9 cellular contexts compared by ENCODE assay signal in the genomic region with DNA sequence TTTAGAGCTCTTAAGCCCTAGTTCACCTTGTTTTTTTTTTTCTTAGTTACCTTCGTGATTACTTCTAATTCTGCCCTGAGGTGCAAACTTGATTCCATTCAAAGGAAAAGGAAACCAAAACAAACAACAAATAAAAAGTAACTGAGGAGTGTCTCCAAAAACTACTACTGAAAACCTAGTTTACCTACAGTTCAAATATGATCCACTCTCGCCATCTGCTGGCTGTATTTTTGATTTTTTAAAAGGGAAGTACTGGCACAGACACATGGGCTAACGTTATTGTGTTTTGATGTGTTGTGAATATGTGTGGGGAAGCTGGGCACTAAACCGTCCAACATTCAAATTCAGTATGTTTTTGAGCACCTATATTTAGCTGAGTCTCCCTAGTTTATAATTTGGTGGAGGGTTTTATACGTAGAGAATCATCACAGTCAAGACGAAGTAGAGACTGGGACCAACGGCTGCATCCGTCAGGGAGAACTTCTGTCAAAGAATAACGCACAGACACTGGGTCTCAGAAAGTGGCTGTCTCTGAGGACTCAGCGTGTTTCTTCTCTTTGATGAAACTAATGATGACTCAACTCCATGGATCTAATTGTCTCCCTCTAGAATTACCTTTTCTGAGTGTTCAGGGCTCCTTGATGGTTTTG.
DNase-seq lines count a peak whose midpoint lies in the region; ATAC-seq, FAIRE-seq and TF ChIP-seq lines count a peak whose summit lies in the region.
"Had no signal": no experiment of that assay in that cellular context is flagged by ENCODE, and none has a peak within 500 bp of the region (broad histone marks: within the 10 kb centered on the region; RNA-seq: fewer than 3 reads in every experiment).

No MANE protein-coding gene starts in this region.

- H4K20me1 ChIP-seq in HCT116 (ENCODE audit: insufficient read depth) = no peaks in the 10 kb centered on the region

- H3K4me3 ChIP-seq in HCT116 (replicated peaks in 1 of 2; ENCODE audit: low read depth in 1 of 2, low read length in 2 of 2) = 0 out of 4 replicates have a peak overlapping the region, but pooled peaks of 1 of the 2 experiments have one; percentile 12
- H3K4me3 ChIP-seq in psoas muscle = no peak overlapping the region

- H3K4me1 ChIP-seq in HCT116 (ENCODE audit: control insufficient read depth in 1 of 2, insufficient read depth in 2 of 2, low read length in 2 of 2) (peaks cover 8 to 18% of the 10 kb centered on the region in 2 experiments), psoas muscle (no peaks in the 10 kb centered on the region)

- TF ChIP-seq RAD21 in HCT116 (IDR thresholded peaks at IDR 0.05; ENCODE audit: low read depth) = peak; percentile 88

- H3K9me3 ChIP-seq in HCT116 (ENCODE audit: control insufficient read depth in 1 of 2, insufficient read depth in 1 of 2, low read depth in 1 of 2, low read length in 2 of 2) (no peaks in the 10 kb centered on the region), psoas muscle (no peaks in the 10 kb centered on the region)

- no peaks in the 10 kb centered on the region for H3K36me3 Mint-ChIP-seq in activated CD4-positive, alpha-beta T cell treated with anti-CD3 and anti-CD28 coated beads for 36 hours (ENCODE audit: low read depth)

- CTCF ChIA-PET in activated CD4-positive, alpha-beta T cell treated with anti-CD3 and anti-CD28 coated beads for 36 hours (lab: Charles Lee) = interaction anchor here (0.6 to 1.2 kb wide), 6 partner anchors 11 to 1927 kb away, joined by 3 to 4 read pairs (median 3); no protein-coding TSS in a partner anchor
- CTCF ChIA-PET in HCT116 (lab: Charles Lee) = interaction anchor here (0.9 to 1.7 kb wide), 5 partner anchors 9 to 1566 kb away, joined by 3 to 5 read pairs (median 3); no protein-coding TSS in a partner anchor

- WGBS in psoas muscle, 3 donors = 16 to 23% (median 20%) methylated on average over 10 of the region's 10 CpGs

- ATAC-seq in activated CD4-positive, alpha-beta T cell treated with anti-CD3 and anti-CD28 coated beads for 36 hours = no peak
- ATAC-seq in HCT116 (peak; percentile 81), psoas muscle (peak; percentile 58 to 80 (median 62))

- H3K4me3 Mint-ChIP-seq in activated CD4-positive, alpha-beta T cell treated with anti-CD3 and anti-CD28 coated beads for 36 hours = no peak overlapping the region

- H3K27me3 Mint-ChIP-seq in activated CD4-positive, alpha-beta T cell treated with anti-CD3 and anti-CD28 coated beads for 36 hours = no peaks in the 10 kb centered on the region

- no peaks in the 10 kb centered on the region for H3K27me3 ChIP-seq in HCT116 (ENCODE audit: insufficient read depth, low read length)
- no peaks in the 10 kb centered on the region for H3K27me3 ChIP-seq in psoas muscle (ENCODE audit: insufficient read depth in 3 of 3, low read length in 2 of 3)

- no peak overlapping the region for H3K27ac ChIP-seq in HCT116 (ENCODE audit: low read depth, low read length)
- H3K27ac ChIP-seq in psoas muscle = no peak overlapping the region

- no peaks in the 10 kb centered on the region for H3K9me3 Mint-ChIP-seq in activated CD4-positive, alpha-beta T cell treated with anti-CD3 and anti-CD28 coated beads for 36 hours (ENCODE audit: low read depth)

- H3K4me2 ChIP-seq in HCT116 (ENCODE audit: low read length) = peak overlapping the region; percentile 54

- no peaks in the 10 kb centered on the region for H3K36me3 ChIP-seq in HCT116 (ENCODE audit: control insufficient read depth in 1 of 2, insufficient read depth in 2 of 2, low read length in 2 of 2)
- no peaks in the 10 kb centered on the region for H3K36me3 ChIP-seq in psoas muscle (ENCODE audit: insufficient read depth in 1 of 2, low read depth in 1 of 2)

- peak overlapping the region; percentile 91 for H2AFZ ChIP-seq in HCT116 (ENCODE audit: low read depth, low read length, poor library complexity, severe bottlenecking)

- FAIRE-seq in frontal cortex (lab: Jason Lieb, UNC) = peak; percentile 80
- FAIRE-seq: G401.6 had no signal

- TF ChIP-seq CTCF in HCT116 (IDR thresholded peaks at IDR 0.05 in 2 of 3, conservative IDR thresholded peaks at IDR 0.05 in 1 of 3; ENCODE audit: borderline replicate concordance in 1 of 3, insufficient read depth in 1 of 3, low read depth in 2 of 3, low read length in 2 of 3) (peak; percentile 33 to 70 (median 56); a peak in 3 of 6 replicates), psoas muscle (IDR thresholded peaks at IDR 0.05) (peak; percentile 70)

- H3K9ac ChIP-seq in HCT116 (ENCODE audit: low read length) = no peak overlapping the region

- no peaks in the 10 kb centered on the region for H3K4me1 Mint-ChIP-seq in activated CD4-positive, alpha-beta T cell treated with anti-CD3 and anti-CD28 coated beads for 36 hours

- BruUV-seq in HCT116 (replicated peaks; lab: Mats Ljungman, UMichigan) = no TSS peak

- H3K79me2 ChIP-seq in HCT116 (ENCODE audit: insufficient read depth, low read length) = no peaks in the 10 kb centered on the region

- RAD21 ChIA-PET in HCT116 (lab: Charles Lee; ENCODE audit: low non-redundant PET in 1 of 2, low total read pairs in 2 of 2, uncharacterized antibody in 2 of 2, unreplicated experiment in 2 of 2) = interaction anchor here (0.6 to 1.0 kb wide), 2 partner anchors 336 to 873 kb away, joined by 3 read pairs; no protein-coding TSS in a partner anchor

- POLR2A ChIA-PET in activated CD4-positive, alpha-beta T cell treated with anti-CD3 and anti-CD28 coated beads for 36 hours (lab: Charles Lee) = no interaction called here
- POLR2A ChIA-PET in HCT116 (lab: Charles Lee) = no interaction called here

- H3K27ac Mint-ChIP-seq in activated CD4-positive, alpha-beta T cell treated with anti-CD3 and anti-CD28 coated beads for 36 hours = no peak overlapping the region

- DNase-seq in activated CD4-positive, alpha-beta T cell treated with anti-CD3 and anti-CD28 coated beads for 36 hours = peak; percentile 25
- DNase-seq in activated CD4-positive, alpha-beta T cell treated with anti-CD3 and anti-CD28 coated beads for 4 hours = no peak
- DNase-seq in HCT116 (ENCODE audit: low read depth, low spot score) (peak; percentile 64), NCI-H1417 treated with DMSO at 0.1 percent for 48 hours (lab: John Stamatoyannopoulos, UW) (peak; percentile 32), SW480 (ENCODE audit: low spot score) (peak; percentile 78), frontal cortex (ENCODE audit: low spot score in 2 of 2) (peak; percentile 28 to 40), psoas muscle (no peak)
- DNase-seq in activated T-cell treated with anti-CD3 and anti-CD28 coated beads, Interleukin-2, amount 50 U/mL, for 48 hours = no peak

- H3K9me2 ChIP-seq in HCT116 (ENCODE audit: insufficient read depth) = no peaks in the 10 kb centered on the region

- intact Hi-C loops in activated CD4-positive, alpha-beta T cell treated with anti-CD3 and anti-CD28 coated beads for 36 hours (cut with DNase I, micrococcal nuclease) = loop anchor here (1.0 to 5.0 kb wide), 7 partner anchors 872 to 1927 kb away; a partner anchor contains a TSS
- intact Hi-C loops in HCT116 (cut with micrococcal nuclease) (loop anchor here (1.0 to 10.0 kb wide), 9 partner anchors 272 to 1927 kb away; a partner anchor contains a TSS), psoas muscle (cut with DNase I) (loop anchor here (2.0 to 10.0 kb wide), 8 partner anchors 272 to 1929 kb away; a partner anchor contains a TSS)

- no peak for TF ChIP-seq POLR2A in HCT116 (IDR thresholded peaks at IDR 0.05; ENCODE audit: borderline replicate concordance, extremely low read depth, insufficient read depth, insufficient read length)

TF ChIP-seq in HCT116, 20 proteins besides CTCF, POLR2A, EP300 and RAD21:
- TF ChIP-seq, protein P1, sequence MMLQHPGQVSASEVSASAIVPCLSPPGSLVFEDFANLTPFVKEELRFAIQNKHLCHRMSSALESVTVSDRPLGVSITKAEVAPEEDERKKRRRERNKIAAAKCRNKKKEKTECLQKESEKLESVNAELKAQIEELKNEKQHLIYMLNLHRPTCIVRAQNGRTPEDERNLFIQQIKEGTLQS (IDR thresholded peaks at IDR 0.05) = no peak
- TF ChIP-seq YY1 (IDR thresholded peaks at IDR 0.05; ENCODE audit: extremely low read depth, insufficient replicate concordance, low read depth, low read length) = no peak
- TF ChIP-seq JUND (IDR thresholded peaks at IDR 0.05) = peak; percentile 16; the same call in 1 of the 2 replicates
TF ChIP-seq in HCT116: peak in this region for 1.

Comparison
In these comparisons a context has a peak if more than half of its experiments do, and no peak if none do; other contexts are left out.
1. DNase-seq: peak in activated CD4-positive, alpha-beta T cell treated with anti-CD3 and anti-CD28 coated beads for 36 hours (single experiment), HCT116 (single experiment), NCI-H1417 treated with DMSO at 0.1 percent for 48 hours (single experiment), SW480 (single experiment) and frontal cortex (2 of 2); none in activated CD4-positive, alpha-beta T cell treated with anti-CD3 and anti-CD28 coated beads for 4 hours (0 of 2), psoas muscle (0 of 2) and activated T-cell treated with anti-CD3 and anti-CD28 coated beads, Interleukin-2, amount 50 U/mL, for 48 hours (0 of 2).